26 cellular contexts compared by ENCODE assay signal in genomic region chr5:165448773-165449172, GRCh38.
"Had no signal": no experiment of that assay in that cellular context is flagged by ENCODE, and none has a peak within 500 bp of the region (broad histone marks: within the 10 kb centered on the region; RNA-seq: fewer than 3 reads in every experiment).

No MANE protein-coding gene starts in this region.

- H3K27me3 ChIP-seq: pancreas, stomach, testis, thyroid gland, transverse colon, upper lobe of left lung, vagina had no signal

- H3K36me3 ChIP-seq: left ventricle myocardium inferior, pancreas, prostate gland, stomach, thyroid gland, transverse colon, upper lobe of left lung, vagina had no signal

- DNase-seq: immature natural killer cell; islet precursor cell; left ventricle myocardium inferior; mesendoderm; naive B cell; natural killer cell; nucleus accumbens; pancreas; posterior cingulate gyrus; retina; right cardiac atrium; stimulated activated CD4-positive, alpha-beta T cell treated with anti-CD3 and anti-CD28 coated beads, Interleukin-12 subunit alpha, Interleukin-12 subunit beta, amount 100 ng/mL, for 4 hours; stimulated activated CD4-positive, alpha-beta T cell treated with anti-CD3 and anti-CD28 coated beads, Interleukin-15, amount 100 ng/mL, for 24 hours; stimulated activated CD4-positive, alpha-beta T cell treated with anti-CD3 and anti-CD28 coated beads, Interleukin-2, amount 100 ng/mL, for 24 hours; stimulated activated CD4-positive, alpha-beta T cell treated with anti-CD3 and anti-CD28 coated beads, Interleukin-4, amount 100 ng/mL, for 1 hour; stimulated activated naive B cell treated with anti-CD40 and anti-IgM and Interleukin-4, amounts not matched to agents 10 μg/mL and 1 μg/mL and 100 μg/mL, for 72 hours; stimulated activated naive CD8-positive, alpha-beta T cell treated with anti-CD3 and anti-CD28 coated beads, Interleukin-15, Interleukin-2, amounts not matched to agents 100 U/mL and 50 U/mL, for 24 hours; stomach; testis; thyroid gland; transverse colon; upper lobe of left lung had no signal

- FAIRE-seq: pancreas had no signal

- H3K9me3 ChIP-seq: left ventricle myocardium inferior, pancreas, prostate gland, stomach, testis, thyroid gland, transverse colon, upper lobe of left lung, vagina had no signal

- H3K4me3 ChIP-seq: left ventricle myocardium inferior, lung, pancreas, prostate gland, skin epidermis, stomach, testis, thyroid gland, transverse colon, upper lobe of left lung, vagina had no signal

- H3K4me1 ChIP-seq: left ventricle myocardium inferior, pancreas, prostate gland, stomach, testis, thyroid gland, transverse colon, upper lobe of left lung, vagina had no signal

- H3K27ac ChIP-seq: left ventricle myocardium inferior, pancreas, prostate gland, skin epidermis, stomach, testis, thyroid gland, transverse colon, upper lobe of left lung, vagina had no signal
